ENCODE assay signal across 19 cellular contexts in the genomic region with DNA sequence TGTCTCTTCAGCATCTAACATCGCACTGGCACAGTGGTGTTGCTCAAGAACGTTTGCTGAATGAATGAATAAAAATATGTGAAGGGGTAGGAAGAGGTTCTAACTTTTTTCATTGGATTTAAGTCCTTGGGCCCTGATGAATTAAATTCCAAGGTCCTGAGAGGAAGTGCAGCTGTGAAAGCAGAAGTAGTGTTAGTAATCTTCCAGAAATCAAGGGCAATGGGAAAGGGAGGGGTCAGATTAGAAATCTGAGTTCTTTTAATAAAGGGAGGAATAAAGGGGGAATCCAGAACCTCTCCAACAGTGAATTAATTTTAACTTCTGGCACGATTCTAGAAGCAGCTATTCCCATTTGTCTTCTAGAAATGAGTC.
"Had no signal": no experiment of that assay in that cellular context is flagged by ENCODE, and none has a peak within 500 bp of the region (broad histone marks: within the 10 kb centered on the region; RNA-seq: fewer than 3 reads in every experiment).

No MANE protein-coding gene starts in this region.

- ATAC-seq: activated T-cell treated with anti-CD3 and anti-CD28 coated beads, Interleukin-2, amount 50 U/mL, for 72 hours; left colon had no signal

- FAIRE-seq: astrocyte had no signal

- H3K27ac ChIP-seq: transverse colon, vagina had no signal

- DNase-seq: activated CD4-positive, CD25-positive, alpha-beta regulatory T cell treated with anti-CD3 and anti-CD28 coated beads, Interleukin-2, amount 50 U/mL, for 72 hours; activated CD8-positive, alpha-beta memory T cell treated with anti-CD3 and anti-CD28 coated beads for 24 hours; activated CD8-positive, alpha-beta memory T cell treated with anti-CD3 and anti-CD28 coated beads, Interleukin-2, amount 50 U/mL, for 48 hours; activated gamma-delta T cell; activated T-cell treated with anti-CD3 and anti-CD28 coated beads, Interleukin-2, amount 50 U/mL, for 72 hours; adrenal gland; cerebellar nuclear complex; effector memory CD4-positive, alpha-beta T cell; foreskin fibroblast; hypothalamus; islet precursor cell; left colon; nephron progenitor cell; stimulated activated CD4-positive, alpha-beta T cell treated with anti-CD3 and anti-CD28 coated beads, Interleukin-2, amount 100 ng/mL, for 24 hours; T1000; transverse colon had no signal

- H3K9me3 ChIP-seq: adrenal gland, breast epithelium, transverse colon, vagina had no signal

- H3K36me3 ChIP-seq: adrenal gland, breast epithelium, transverse colon, vagina had no signal

- H3K27me3 ChIP-seq: adrenal gland, breast epithelium, transverse colon, vagina had no signal

- H3K4me3 ChIP-seq: adrenal gland, breast epithelium, transverse colon, vagina had no signal

- H3K4me1 ChIP-seq: breast epithelium had no signal
